ENCODE assay signal across 16 cellular contexts in genomic region chr15:69141286-69141701, GRCh38. TPM values are rescaled to one million over a fixed set of nuclear protein-coding genes. Genes with fewer than 3 reads are reported as not detected.
DNase-seq lines count a peak whose midpoint lies in the region; TF ChIP-seq lines count a peak whose summit lies in the region.
"Had no signal": no experiment of that assay in that cellular context is flagged by ENCODE, and none has a peak within 500 bp of the region (broad histone marks: within the 10 kb centered on the region; RNA-seq: fewer than 3 reads in every experiment).

No MANE protein-coding gene starts in this region.

- no peaks in the 10 kb centered on the region for H3K9me2 ChIP-seq in PC-9 (ENCODE audit: insufficient read depth)

- no peaks in the 10 kb centered on the region for H3K9me3 ChIP-seq in PC-9 (ENCODE audit: insufficient read depth, low read depth)
- no peaks in the 10 kb centered on the region for H3K9me3 ChIP-seq in fibroblast of lung (ENCODE audit: control insufficient read depth, insufficient read depth, low read depth, low read length)
- H3K9me3 ChIP-seq: spleen, tibial artery had no signal

- H3K4me3 ChIP-seq in PC-9 (no peak overlapping the region), fibroblast of lung (replicated peaks in 1 of 4; ENCODE audit: control extremely low read depth in 1 of 4, insufficient read depth in 1 of 4, low read depth in 3 of 4, low read length in 4 of 4) (no peak overlapping the region), retinal pigment epithelial cell (ENCODE audit: low read length) (no peak overlapping the region)
- H3K4me3 ChIP-seq: GM12878, spleen, tibial artery had no signal

- peaks cover 8% of the 10 kb centered on the region; the same call in 1 of the 2 replicates for H3F3A ChIP-seq in PC-9 (ENCODE audit: insufficient read depth, low read depth)

- TF ChIP-seq CTCF in PC-9 (conservative IDR thresholded peaks at IDR 0.05) = no peak
- TF ChIP-seq CTCF in fibroblast of lung (conservative IDR thresholded peaks at IDR 0.05 in 1 of 2, IDR thresholded peaks at IDR 0.05 in 1 of 2; ENCODE audit: low read depth in 1 of 2, low read length in 2 of 2) = no peak
- peak; percentile 35 for TF ChIP-seq CTCF in retinal pigment epithelial cell (conservative IDR thresholded peaks at IDR 0.05; ENCODE audit: low read depth, low read length)

- POLR2A ChIA-PET in PC-9 (lab: Charles Lee; ENCODE audit: unreplicated experiment) = no interaction called here

- H3K4me1 ChIP-seq in PC-9 (replicated peaks; ENCODE audit: insufficient read depth) = peaks cover 19% of the 10 kb centered on the region
- peaks cover 2% of the 10 kb centered on the region for H3K4me1 ChIP-seq in fibroblast of lung (ENCODE audit: control insufficient read depth, extremely low read depth, insufficient read depth, low read length)
- H3K4me1 ChIP-seq: spleen, tibial artery had no signal

- BruUV-seq in PC-9 (replicated peaks; lab: Mats Ljungman, UMichigan) = no TSS peak

- H2AFZ ChIP-seq in PC-9 (no peak overlapping the region), fibroblast of lung (ENCODE audit: low read length) (no peak overlapping the region)

- H3K36me3 ChIP-seq in PC-9 (ENCODE audit: low read depth) (no peaks in the 10 kb centered on the region), fibroblast of lung (ENCODE audit: control insufficient read depth, insufficient read depth, low read length) (no peaks in the 10 kb centered on the region)
- H3K36me3 ChIP-seq: spleen, tibial artery had no signal

- intact Hi-C loops in PC-9 (cut with micrococcal nuclease; ENCODE audit: unreplicated experiment) = no loop called here

- no peaks in the 10 kb centered on the region for H3K27me3 ChIP-seq in PC-9 (ENCODE audit: insufficient read depth, low read depth)
- peaks cover 31% of the 10 kb centered on the region for H3K27me3 ChIP-seq in fibroblast of lung (ENCODE audit: control insufficient read depth, insufficient read depth, low read length)

- H3K79me2 ChIP-seq in PC-9 (ENCODE audit: low read depth) (no peaks in the 10 kb centered on the region), fibroblast of lung (ENCODE audit: control insufficient read depth, insufficient read depth, low read length) (no peaks in the 10 kb centered on the region)

- H3K4me2 ChIP-seq in PC-9 (peak overlapping the region; percentile 47; the same call in 1 of the 2 replicates), fibroblast of lung (ENCODE audit: extremely low read depth, insufficient read depth, low read length) (no peak overlapping the region)

- H3K27ac ChIP-seq in PC-9 (no peak overlapping the region), fibroblast of lung (ENCODE audit: insufficient read depth, low read length) (no peak overlapping the region)
- H3K27ac ChIP-seq: 22Rv1, spleen, tibial artery had no signal

- H3K9ac ChIP-seq in fibroblast of lung (ENCODE audit: insufficient read depth, low read length) = no peak overlapping the region

- DNase-seq in DMS 273 (lab: John Stamatoyannopoulos, UW; ENCODE audit: unreplicated experiment) (peak; percentile 38), DMS 273 treated with DMSO at 0.1 percent for 48 hours (lab: John Stamatoyannopoulos, UW) (no peak), PC-9 (peak in 1 of 2 experiments; percentile 46), fibroblast of lung (ENCODE audit: low read depth in 2 of 2) (peak; percentile 29 to 50), retinal pigment epithelial cell (ENCODE audit: low read depth) (no peak), NCI-H526 (lab: John Stamatoyannopoulos, UW) (no peak), D341Med (ENCODE audit: low spot score) (no peak), NCI-H345 treated with DMSO at 0.1 percent for 48 hours (lab: John Stamatoyannopoulos, UW; ENCODE audit: unreplicated experiment) (no peak)
- DNase-seq: activated CD4-positive, alpha-beta T cell treated with anti-CD3 and anti-CD28 coated beads, Interleukin-2, amount 50 U/mL, for 4 hours; activated gamma-delta T cell; glutamatergic neuron; Kasumi-1; spleen; tibial artery had no signal

- H4K20me1 ChIP-seq in PC-9 (ENCODE audit: insufficient read depth) = no peaks in the 10 kb centered on the region
- no peaks in the 10 kb centered on the region for H4K20me1 ChIP-seq in fibroblast of lung (ENCODE audit: control insufficient read depth, extremely low read depth, insufficient read depth, low read length)

- CTCF ChIA-PET in PC-9 (lab: Charles Lee) = no interaction called here

RNA-seq across cellular contexts. Expression of gene GLCE, which starts 19.1 kb away (rescaled TPM):
- total RNA-seq in PC-9 (2021) (24.7 and 31.3 TPM in 2 replicates), fibroblast of lung (23.9 and 27.7 TPM in 2 replicates)
- polyA plus RNA-seq in fibroblast of lung = 21.7 and 33.6 TPM in 2 replicates
- 11.8 and 20.4 TPM in 2 replicates for polyA plus RNA-seq in fibroblast of lung (2012)
- polyA minus RNA-seq in fibroblast of lung (ENCODE audit: low replicate concordance) = 3.1 and 6.5 TPM in 2 replicates

Comparison
In these comparisons a context has a peak if more than half of its experiments do, and no peak if none do; other contexts are left out.
1. DNase-seq: peak in DMS 273 (single experiment) and fibroblast of lung (2 of 2); none in DMS 273 treated with DMSO at 0.1 percent for 48 hours (single experiment), retinal pigment epithelial cell (single experiment), NCI-H526 (0 of 2), D341Med (single experiment) and NCI-H345 treated with DMSO at 0.1 percent for 48 hours (single experiment).